ENCODE assay signal across 10 cellular contexts in genomic region chr1:207925210-207925609, GRCh38. TPM values are rescaled to one million over a fixed set of nuclear protein-coding genes. Genes with fewer than 3 reads are reported as not detected.
DNase-seq lines count a peak whose midpoint lies in the region; ATAC-seq and TF ChIP-seq lines count a peak whose summit lies in the region.
"Had no signal": no experiment of that assay in that cellular context is flagged by ENCODE, and none has a peak within 500 bp of the region (broad histone marks: within the 10 kb centered on the region; RNA-seq: fewer than 3 reads in every experiment).

No MANE protein-coding gene starts in this region.

- H3K9me3 ChIP-seq in thyroid gland = no peaks in the 10 kb centered on the region

- no peak overlapping the region for H3K4me3 ChIP-seq in thyroid gland (replicated peaks in 1 of 3)

- DNase-seq in NCI-H2196 (lab: John Stamatoyannopoulos, UW; ENCODE audit: unreplicated experiment) = peak; percentile 20
- no peak for DNase-seq in NCI-H2196 treated with DMSO at 0.1 percent for 48 hours (lab: John Stamatoyannopoulos, UW; ENCODE audit: unreplicated experiment)
- peak; percentile 21 for DNase-seq in brain pericyte (ENCODE audit: low read depth, low spot score)
- DNase-seq in iPS-NIHi7 (ENCODE audit: extremely low spot score) = peak; percentile 45
- peak; percentile 78 to 89 for DNase-seq in thyroid gland
- no peak for DNase-seq in left lobe of liver (ENCODE audit: low spot score)
- DNase-seq in AML-193 (lab: John Stamatoyannopoulos, UW) = no peak
- DNase-seq: NCI-H1048, T1000 had no signal

- WGBS in thyroid gland, 2 donors = 16 to 20% methylated on average over 6 to 8 of the region's 8 CpGs

- no peak for ATAC-seq in left lobe of liver
- ATAC-seq in activated CD4-positive, CD25-positive, alpha-beta regulatory T cell treated with anti-CD3 and anti-CD28 coated beads, Interleukin-2, amount 50 U/mL, for 24 hours = no peak

- TF ChIP-seq POLR2A in thyroid gland (IDR thresholded peaks at IDR 0.05) = peak in 1 of 2 donors; percentile 23

- peaks cover 10 to 31% of the 10 kb centered on the region in 2 donors for H3K4me1 ChIP-seq in thyroid gland

- no peaks in the 10 kb centered on the region for H3K36me3 ChIP-seq in thyroid gland

- no peaks in the 10 kb centered on the region for H3K27me3 ChIP-seq in thyroid gland

- H3K27ac ChIP-seq in thyroid gland = peak overlapping the region; percentile 36 to 78 (median 63)

- no peak for TF ChIP-seq CTCF in thyroid gland (IDR thresholded peaks at IDR 0.05)

- intact Hi-C loops in thyroid gland (cut with DNase I) = no loop called here

RNA-seq across cellular contexts. Expression of gene CD34, which starts 14.3 kb away (rescaled TPM):
- total RNA-seq in thyroid gland (10 to 100 TPM; 20.7 to 38.8 (median 27.8) TPM), left lobe of liver (1.1 TPM)

Comparison
In these comparisons a context has a peak if more than half of its experiments do, and no peak if none do; other contexts are left out.
1. DNase-seq: peak in NCI-H2196 (single experiment), brain pericyte (single experiment), iPS-NIHi7 (single experiment) and thyroid gland (2 of 2); none in NCI-H2196 treated with DMSO at 0.1 percent for 48 hours (single experiment), left lobe of liver (single experiment) and AML-193 (0 of 2).
2. RNA of gene CD34, which starts 14.3 kb away (total RNA-seq): 20.7 to 38.8 TPM in thyroid gland; 1.1 TPM in left lobe of liver (single experiment); every median in the first group is over 10 times any median in the second.